Comparison of ENCODE assay signal across 17 cellular contexts in genomic region chr10:119041332-119041731, GRCh38. TPM values are rescaled to one million over a fixed set of nuclear protein-coding genes. Genes with fewer than 3 reads are reported as not detected.
DNase-seq lines count a peak whose midpoint lies in the region; ATAC-seq and TF ChIP-seq lines count a peak whose summit lies in the region.
"Had no signal": no experiment of that assay in that cellular context is flagged by ENCODE, and none has a peak within 500 bp of the region (broad histone marks: within the 10 kb centered on the region; RNA-seq: fewer than 3 reads in every experiment).

No MANE protein-coding gene starts in this region.

- no peak for TF ChIP-seq RAD21 in Ishikawa (IDR thresholded peaks at IDR 0.05; ENCODE audit: low read depth)

- H3K36me3 ChIP-seq in gastrocnemius medialis, result peaks cover 11 to 100% of the 10 kb centered on the region in 2 donors

- H3K4me3 Mint-ChIP-seq in activated naive CD4-positive, alpha-beta T cell treated with anti-CD3 and anti-CD28 coated beads for 36 hours, result no peak overlapping the region
- no peak overlapping the region for H3K4me3 Mint-ChIP-seq in activated naive CD4-positive, alpha-beta T cell treated with anti-CD3 and anti-CD28 coated beads, Interleukin-2, amount 10 ng/mL, durations not matched to agents 7 days and 5 days
- H3K4me3 Mint-ChIP-seq in endothelial cell (ENCODE audit: unreplicated experiment) (peak overlapping the region; percentile 43), nephron progenitor cell (no peak overlapping the region)
- H3K4me3 Mint-ChIP-seq: B cell; CD4-positive, alpha-beta memory T cell; H9 had no signal

- in situ Hi-C loops in gastrocnemius medialis (cut with MboI; ENCODE audit: low sequenced_read_pairs in 4 of 4), result no loop called here

- peak overlapping the region; percentile 30 for H3K27ac Mint-ChIP-seq in activated naive CD4-positive, alpha-beta T cell treated with anti-CD3 and anti-CD28 coated beads for 36 hours
- no peak overlapping the region for H3K27ac Mint-ChIP-seq in activated naive CD4-positive, alpha-beta T cell treated with anti-CD3 and anti-CD28 coated beads, Interleukin-2, amount 10 ng/mL, durations not matched to agents 7 days and 5 days
- peak overlapping the region; percentile 16 for H3K27ac Mint-ChIP-seq in endothelial cell (ENCODE audit: unreplicated experiment)
- peak overlapping the region; percentile 39 for H3K27ac Mint-ChIP-seq in nephron progenitor cell
- H3K27ac Mint-ChIP-seq: B cell; CD4-positive, alpha-beta memory T cell; H9 had no signal

- H3K4me1 ChIP-seq in gastrocnemius medialis, result peaks cover 0 to 4% of the 10 kb centered on the region in 2 donors

- CTCF ChIA-PET in activated naive CD4-positive, alpha-beta T cell treated with anti-CD3 and anti-CD28 coated beads for 36 hours (lab: Charles Lee), result no interaction called here
- CTCF ChIA-PET in activated naive CD4-positive, alpha-beta T cell treated with anti-CD3 and anti-CD28 coated beads, Interleukin-2, amount 10 ng/mL, durations not matched to agents 7 days and 5 days (lab: Charles Lee), result no interaction called here

- TF ChIP-seq CTCF in endothelial cell (IDR thresholded peaks at IDR 0.05; ENCODE audit: unreplicated experiment) (no peak), nephron progenitor cell (IDR thresholded peaks at IDR 0.05) (no peak), gastrocnemius medialis (IDR thresholded peaks at IDR 0.05 in 4 of 5, conservative IDR thresholded peaks at IDR 0.05 in 1 of 5) (no peak)

- H3K27ac ChIP-seq in gastrocnemius medialis, result no peak overlapping the region
- H3K27ac ChIP-seq: C4-2B, HL-60 had no signal

- H3K36me3 Mint-ChIP-seq in activated naive CD4-positive, alpha-beta T cell treated with anti-CD3 and anti-CD28 coated beads for 36 hours (ENCODE audit: low read depth), result peaks cover 70% of the 10 kb centered on the region
- peaks cover 79% of the 10 kb centered on the region for H3K36me3 Mint-ChIP-seq in activated naive CD4-positive, alpha-beta T cell treated with anti-CD3 and anti-CD28 coated beads, Interleukin-2, amount 10 ng/mL, durations not matched to agents 7 days and 5 days
- H3K36me3 Mint-ChIP-seq in endothelial cell (ENCODE audit: low read depth, unreplicated experiment), result peaks cover 57% of the 10 kb centered on the region
- H3K36me3 Mint-ChIP-seq in nephron progenitor cell (ENCODE audit: low read depth), result peaks cover 87% of the 10 kb centered on the region

- peaks cover 16% of the 10 kb centered on the region for H3K4me1 Mint-ChIP-seq in activated naive CD4-positive, alpha-beta T cell treated with anti-CD3 and anti-CD28 coated beads for 36 hours (ENCODE audit: low read depth)
- peaks cover 18% of the 10 kb centered on the region for H3K4me1 Mint-ChIP-seq in activated naive CD4-positive, alpha-beta T cell treated with anti-CD3 and anti-CD28 coated beads, Interleukin-2, amount 10 ng/mL, durations not matched to agents 7 days and 5 days
- H3K4me1 Mint-ChIP-seq in endothelial cell (ENCODE audit: unreplicated experiment), result no peaks in the 10 kb centered on the region
- H3K4me1 Mint-ChIP-seq in nephron progenitor cell, result peaks cover 33% of the 10 kb centered on the region
- H3K4me1 Mint-ChIP-seq: B cell, H9 had no signal

- H3K27me3 Mint-ChIP-seq in activated naive CD4-positive, alpha-beta T cell treated with anti-CD3 and anti-CD28 coated beads for 36 hours (ENCODE audit: low read depth), result no peaks in the 10 kb centered on the region
- H3K27me3 Mint-ChIP-seq in activated naive CD4-positive, alpha-beta T cell treated with anti-CD3 and anti-CD28 coated beads, Interleukin-2, amount 10 ng/mL, durations not matched to agents 7 days and 5 days, result no peaks in the 10 kb centered on the region
- H3K27me3 Mint-ChIP-seq in endothelial cell (ENCODE audit: unreplicated experiment) (no peaks in the 10 kb centered on the region), nephron progenitor cell (ENCODE audit: low read depth, poor library complexity) (peaks cover 5% of the 10 kb centered on the region)
- H3K27me3 Mint-ChIP-seq: B cell; CD4-positive, alpha-beta memory T cell had no signal

- no peaks in the 10 kb centered on the region for H3K9me3 Mint-ChIP-seq in activated naive CD4-positive, alpha-beta T cell treated with anti-CD3 and anti-CD28 coated beads for 36 hours
- no peaks in the 10 kb centered on the region for H3K9me3 Mint-ChIP-seq in activated naive CD4-positive, alpha-beta T cell treated with anti-CD3 and anti-CD28 coated beads, Interleukin-2, amount 10 ng/mL, durations not matched to agents 7 days and 5 days
- no peaks in the 10 kb centered on the region for H3K9me3 Mint-ChIP-seq in endothelial cell (ENCODE audit: unreplicated experiment)
- no peaks in the 10 kb centered on the region for H3K9me3 Mint-ChIP-seq in nephron progenitor cell
- H3K9me3 Mint-ChIP-seq: H9 had no signal

- no peak overlapping the region for H3K4me3 ChIP-seq in gastrocnemius medialis

- intact Hi-C loops in activated naive CD4-positive, alpha-beta T cell treated with anti-CD3 and anti-CD28 coated beads for 36 hours (cut with micrococcal nuclease), result no loop called here
- intact Hi-C loops in gastrocnemius medialis (cut with DNase I; ENCODE audit: low total_unique reads), result no loop called here

- DNase-seq in activated naive CD4-positive, alpha-beta T cell treated with anti-CD3 and anti-CD28 coated beads for 36 hours, result no peak
- no peak for DNase-seq in activated naive CD4-positive, alpha-beta T cell treated with anti-CD3 and anti-CD28 coated beads, Interleukin-2, amount 10 ng/mL, durations not matched to agents 7 days and 5 days
- DNase-seq in endothelial cell (ENCODE audit: low spot score) (no peak), nephron progenitor cell (peak; percentile 44), gastrocnemius medialis (no peak), NCI-H524 treated with DMSO at 0.1 percent for 48 hours (lab: John Stamatoyannopoulos, UW) (no peak)
- DNase-seq: CD4-positive, alpha-beta memory T cell; DMS153; DMS79 treated with DMSO at 0.1 percent for 48 hours; EL; GOT3; H9 had no signal

- TF ChIP-seq EP300 in Ishikawa (IDR thresholded peaks at IDR 0.05; ENCODE audit: borderline replicate concordance), result no peak

- ATAC-seq in HG02981 (IDR thresholded peaks at IDR 0.05; ENCODE audit: unreplicated experiment) (no peak), gastrocnemius medialis (no peak)

- no peaks in the 10 kb centered on the region for H3K9me3 ChIP-seq in gastrocnemius medialis

- TF ChIP-seq POLR2A in gastrocnemius medialis (IDR thresholded peaks at IDR 0.05), result no peak

- no peaks in the 10 kb centered on the region for H3K27me3 ChIP-seq in gastrocnemius medialis

TF ChIP-seq in Ishikawa, 13 proteins besides CTCF, POLR2A, EP300 and RAD21:
- TF ChIP-seq CEBPB (IDR thresholded peaks at IDR 0.05) (no peak), TEAD4 (IDR thresholded peaks at IDR 0.05) (0 out of 2 replicates have a peak, but pooled peaks have one; percentile 28)

RNA-seq across cellular contexts. Expression of gene NANOS1, which starts 11.8 kb away (rescaled TPM):
- under 1 TPM; 0.26 to 0.52 TPM for total RNA-seq in activated naive CD4-positive, alpha-beta T cell treated with anti-CD3 and anti-CD28 coated beads for 36 hours
- 1.2 TPM for total RNA-seq in endothelial cell (ENCODE audit: unreplicated experiment)
- 10 to 100 TPM; 10.5 to 25.2 (median 17.4) TPM for total RNA-seq in gastrocnemius medialis

RNA-seq across cellular contexts. Expression of gene EIF3A, which starts 39.3 kb away (rescaled TPM):
- total RNA-seq in activated naive CD4-positive, alpha-beta T cell treated with anti-CD3 and anti-CD28 coated beads for 36 hours, result 100 to 1,000 TPM; 113 to 120 TPM
- total RNA-seq in endothelial cell (ENCODE audit: unreplicated experiment) (107 TPM), gastrocnemius medialis (100 to 1,000 TPM; 136 to 240 (median 191) TPM)
